7 cellular contexts compared by ENCODE assay signal in genomic region chr1:156591432-156592157, GRCh38. TPM values are rescaled to one million over a fixed set of nuclear protein-coding genes. Genes with fewer than 3 reads are reported as not detected.
A peak's percentile ranks its signal among the peaks of the same experiment; 100 is the strongest.
DNase-seq lines count a peak whose midpoint lies in the region; ATAC-seq and TF ChIP-seq lines count a peak whose summit lies in the region.

NAXE (plus strand) TSS chr1:156591776; CDS start chr1:156591805, 29 bp downstream.

- TF ChIP-seq POLR2A in gastrocnemius medialis (IDR thresholded peaks at IDR 0.05) = peak; percentile 69 to 76

- TF ChIP-seq CTCF in brain microvascular endothelial cell (IDR thresholded peaks at IDR 0.05; ENCODE audit: low read depth, low read length, missing control alignments) = no peak
- peak in 1 of 5 experiments; percentile 5 for TF ChIP-seq CTCF in gastrocnemius medialis (IDR thresholded peaks at IDR 0.05 in 4 of 5, conservative IDR thresholded peaks at IDR 0.05 in 1 of 5)

- intact Hi-C loops in gastrocnemius medialis (cut with DNase I; ENCODE audit: low total_unique reads) = loop anchor here (1.0 kb wide), 1 partner anchor 10 kb away; the partner anchor contains the start of gene GPATCH4

- DNase-seq in NCI-H187 treated with DMSO at 0.1 percent for 48 hours (lab: John Stamatoyannopoulos, UW) (peak; percentile 27), UCSD-AML1 (lab: John Stamatoyannopoulos, UW; ENCODE audit: unreplicated experiment) (peak; percentile 82), brain microvascular endothelial cell (no peak), gastrocnemius medialis (peak; percentile 37 to 63)

- H3K27ac ChIP-seq in brain microvascular endothelial cell = peak within 1 kb of the TSS; percentile 19
- peak within 1 kb of the TSS; percentile 60 for H3K27ac ChIP-seq in iPS-18a (ENCODE audit: low read length)
- peak within 1 kb of the TSS; percentile 83 to 91 (median 86) for H3K27ac ChIP-seq in gastrocnemius medialis

- ATAC-seq in GM18502 (IDR thresholded peaks at IDR 0.05; ENCODE audit: poor library complexity, unreplicated experiment) (peak; percentile 87), HG02798 (IDR thresholded peaks at IDR 0.05; ENCODE audit: poor library complexity, unreplicated experiment) (peak; percentile 93), gastrocnemius medialis (peak; percentile 94)

- H3K9me3 ChIP-seq in iPS-18a (ENCODE audit: control insufficient read depth, low read depth, low read length) (no peaks in the 10 kb centered on the region), gastrocnemius medialis (no peaks in the 10 kb centered on the region)

- H3K4me3 ChIP-seq in brain microvascular endothelial cell (ENCODE audit: low read depth, low read length) = peak within 1 kb of the TSS; percentile 88
- peak within 1 kb of the TSS; percentile 78 for H3K4me3 ChIP-seq in iPS-18a (ENCODE audit: low read length)
- H3K4me3 ChIP-seq in gastrocnemius medialis = peak within 1 kb of the TSS; percentile 70 to 97 (median 78)

- H3K4me1 ChIP-seq in iPS-18a (ENCODE audit: control insufficient read depth, low read depth, low read length) = peaks cover 7% of the 10 kb centered on the region
- H3K4me1 ChIP-seq in gastrocnemius medialis = peaks cover 5 to 6% of the 10 kb centered on the region in 2 donors

- H3K27me3 ChIP-seq in brain microvascular endothelial cell (replicated peaks) (no peaks in the 10 kb centered on the region), iPS-18a (ENCODE audit: control insufficient read depth, insufficient read depth, low read length) (no peaks in the 10 kb centered on the region), gastrocnemius medialis (no peaks in the 10 kb centered on the region)

- H3K36me3 ChIP-seq in brain microvascular endothelial cell (replicated peaks) (peaks cover 22% of the 10 kb centered on the region), iPS-18a (ENCODE audit: control insufficient read depth, low read depth, low read length) (peaks cover 35% of the 10 kb centered on the region), gastrocnemius medialis (peaks cover 0 to 28% of the 10 kb centered on the region in 2 donors)

- in situ Hi-C loops in brain microvascular endothelial cell (cut with HindIII; ENCODE audit: low pct_ligation_motif_present, low sequenced_read_pairs) (no loop called here), gastrocnemius medialis (cut with MboI; ENCODE audit: low sequenced_read_pairs in 4 of 4) (no loop called here)

- H3K9ac ChIP-seq in iPS-18a (ENCODE audit: low read length) = peak within 1 kb of the TSS; percentile 73

RNA-seq across cellular contexts. Expression of gene NAXE, which starts in this region (rescaled TPM):
- total RNA-seq in gastrocnemius medialis = 10 to 100 TPM; 34.4 to 66.7 (median 46.0) TPM

Comparison
In these comparisons a context has a peak if more than half of its experiments do, and no peak if none do; other contexts are left out.
1. H3K27ac ChIP-seq: peak in every context shown above with its lines; median percentile 86 in gastrocnemius medialis; 60 in iPS-18a; 19 in brain microvascular endothelial cell.